29 cellular contexts compared by ENCODE assay signal in the genomic region with DNA sequence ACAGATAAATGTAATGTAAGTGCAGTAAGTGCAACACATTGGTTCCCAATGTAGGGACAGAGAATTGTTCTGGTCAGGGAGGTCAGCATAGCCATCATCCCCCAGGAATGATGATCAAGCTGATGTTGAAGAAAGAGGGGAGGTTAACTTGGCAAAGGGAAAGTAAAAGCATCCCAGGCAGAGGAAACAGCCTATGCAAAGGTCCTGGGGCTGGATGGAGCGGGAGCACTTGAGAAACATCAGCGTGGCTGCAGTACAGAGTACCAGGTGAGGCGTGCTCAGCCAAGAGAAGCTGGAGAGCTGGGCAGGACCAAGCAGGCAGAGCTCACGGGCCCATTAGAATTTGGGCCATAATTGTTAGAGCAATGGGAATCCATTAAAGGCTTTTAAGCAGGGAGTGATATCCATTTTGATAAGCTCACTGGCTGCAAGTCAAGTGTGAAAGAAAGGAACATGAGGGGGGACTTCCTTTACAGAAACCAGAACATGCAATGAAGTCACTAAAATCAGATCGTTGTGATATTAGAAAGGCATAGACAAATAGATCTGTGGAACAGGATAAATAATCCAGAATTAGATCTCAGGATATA. TPM values are rescaled to one million over a fixed set of nuclear protein-coding genes. Genes with fewer than 3 reads are reported as not detected.
"Had no signal": no experiment of that assay in that cellular context is flagged by ENCODE, and none has a peak within 500 bp of the region (broad histone marks: within the 10 kb centered on the region; RNA-seq: fewer than 3 reads in every experiment).

No MANE protein-coding gene starts in this region.

- H3K9me3 ChIP-seq: gastroesophageal sphincter, heart left ventricle, ovary, psoas muscle, thoracic aorta, tibial nerve, upper lobe of right lung, uterus had no signal

- DNase-seq: dorsolateral prefrontal cortex; effector CD4-positive, alpha-beta T cell; foreskin keratinocyte; heart left ventricle; kidney; natural killer cell; occipital lobe; ovary; posterior cingulate gyrus; psoas muscle; right cardiac atrium; stimulated activated CD4-positive, alpha-beta T cell treated with anti-CD3 and anti-CD28 coated beads, Interleukin-15, amount 100 ng/mL, for 24 hours; stimulated activated CD4-positive, alpha-beta T cell treated with anti-CD3 and anti-CD28 coated beads, Interleukin-2, amount 100 ng/mL, for 48 hours; stimulated activated naive B cell treated with anti-CD40 and anti-IgM and Interleukin-4, amounts not matched to agents 10 μg/mL and 1 μg/mL and 100 μg/mL, for 72 hours; uterus had no signal

- H3K27ac ChIP-seq: dorsolateral prefrontal cortex, foreskin keratinocyte, gastroesophageal sphincter, heart left ventricle, hepatocyte, ovary, psoas muscle, skin epidermis, thoracic aorta, tibial nerve, upper lobe of right lung, uterus had no signal

- H3K4me2 ChIP-seq: hepatocyte had no signal

- H3K79me2 ChIP-seq: hepatocyte had no signal

- H3K4me1 ChIP-seq: foreskin keratinocyte, tibial nerve, upper lobe of right lung, uterus had no signal

- H2AFZ ChIP-seq: hepatocyte had no signal

- H3K27me3 ChIP-seq: hepatocyte, ovary, upper lobe of right lung, uterus had no signal

- H3K36me3 ChIP-seq: gastroesophageal sphincter, heart left ventricle, ovary, thoracic aorta, tibial nerve, upper lobe of right lung, uterus had no signal

- ATAC-seq: foreskin keratinocyte, gastroesophageal sphincter, heart left ventricle, left lobe of liver, natural killer cell, psoas muscle, right cardiac atrium, upper lobe of right lung had no signal

- H3K4me3 ChIP-seq: dorsolateral prefrontal cortex, gastroesophageal sphincter, heart left ventricle, hepatocyte, lung, ovary, psoas muscle, skin epidermis, thoracic aorta, tibial nerve, upper lobe of right lung, uterus had no signal

- FAIRE-seq: kidney had no signal

RNA-seq across cellular contexts. Expression of a gene that starts 50.1 kb away (rescaled TPM):
- total RNA-seq: fibroblast of lung, foreskin keratinocyte, gastroesophageal sphincter, kidney, left lobe of liver, liver, mononuclear cell, natural killer cell, occipital lobe, ovary, psoas muscle, renal cortical epithelial cell, thoracic aorta, tibial nerve, upper lobe of right lung had no signal
- polyA plus RNA-seq: esophagus, fibroblast of lung, liver, neural cell, ovary, psoas muscle had no signal
